In genomic region chr17:19753661-19754463, GRCh38 we compare ENCODE assay signal across 8 cellular contexts.
DNase-seq lines count a peak whose midpoint lies in the region; ATAC-seq and TF ChIP-seq lines count a peak whose summit lies in the region.

No MANE protein-coding gene starts in this region.

- POLR2A ChIA-PET in HEK293T (lab: Yijun Ruan, JAX): interaction anchor here (1.2 to 1.5 kb wide), 3 partner anchors 9 to 106 kb away, joined by 3 to 8 read pairs (median 4); partner anchors contain the start of gene ALDH3A2

- CTCF ChIA-PET in HEK293T (lab: Yijun Ruan, JAX): interaction anchor here (0.7 to 2.6 kb wide), 4 partner anchors 9 to 13 kb away, joined by 3 to 22 read pairs (median 5); no protein-coding TSS in a partner anchor

- peak; percentile 34 for DNase-seq in GM03348 (ENCODE audit: low spot score)
- DNase-seq in NCI-H748 treated with DMSO at 0.1 percent for 48 hours (lab: John Stamatoyannopoulos, UW): peak; percentile 31
- DNase-seq in epithelial cell of prostate (ENCODE audit: low read depth, low spot score): no peak
- DNase-seq in pons (ENCODE audit: low spot score): peak; percentile 79
- no peak for DNase-seq in HEK293T (ENCODE audit: extremely low spot score)
- no peak for DNase-seq in activated T-cell treated with anti-CD3 and anti-CD28 coated beads, Interleukin-2, amount 50 U/mL, for 48 hours
- no peak for DNase-seq in activated T-cell treated with anti-CD3 and anti-CD28 coated beads for 4 hours

- no peak for ATAC-seq in HG02840 (IDR thresholded peaks at IDR 0.05; ENCODE audit: low FRiP score, unreplicated experiment)

- peak overlapping the region; percentile 99 for H3K27ac ChIP-seq in epithelial cell of prostate

TF ChIP-seq in HEK293T, 16 proteins besides CTCF, POLR2A, EP300 and RAD21:
- TF ChIP-seq ELF4 (IDR thresholded peaks at IDR 0.05) (no peak), FOXK2 (IDR thresholded peaks at IDR 0.05) (no peak), ARNT (IDR thresholded peaks at IDR 0.05) (no peak), FOXM1 (IDR thresholded peaks at IDR 0.05; ENCODE audit: borderline replicate concordance) (no peak), HDGF (IDR thresholded peaks at IDR 0.05; ENCODE audit: borderline replicate concordance) (no peak), TARDBP (IDR thresholded peaks at IDR 0.05) (no peak), LEF1 (IDR thresholded peaks at IDR 0.05; ENCODE audit: borderline replicate concordance) (no peak), L3MBTL2 (conservative IDR thresholded peaks at IDR 0.05) (no peak), BHLHE40 (IDR thresholded peaks at IDR 0.05; ENCODE audit: borderline replicate concordance) (no peak), NFRKB (IDR thresholded peaks at IDR 0.05) (no peak), ZNF384 (IDR thresholded peaks at IDR 0.05) (no peak)
- TF ChIP-seq, protein P1, sequence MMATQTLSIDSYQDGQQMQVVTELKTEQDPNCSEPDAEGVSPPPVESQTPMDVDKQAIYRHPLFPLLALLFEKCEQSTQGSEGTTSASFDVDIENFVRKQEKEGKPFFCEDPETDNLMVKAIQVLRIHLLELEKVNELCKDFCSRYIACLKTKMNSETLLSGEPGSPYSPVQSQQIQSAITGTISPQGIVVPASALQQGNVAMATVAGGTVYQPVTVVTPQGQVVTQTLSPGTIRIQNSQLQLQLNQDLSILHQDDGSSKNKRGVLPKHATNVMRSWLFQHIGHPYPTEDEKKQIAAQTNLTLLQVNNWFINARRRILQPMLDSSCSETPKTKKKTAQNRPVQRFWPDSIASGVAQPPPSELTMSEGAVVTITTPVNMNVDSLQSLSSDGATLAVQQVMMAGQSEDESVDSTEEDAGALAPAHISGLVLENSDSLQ (IDR thresholded peaks at IDR 0.05): no peak

Comparison
In these comparisons a context has a peak if more than half of its experiments do, and no peak if none do; other contexts are left out.
1. DNase-seq: peak in GM03348 (single experiment), NCI-H748 treated with DMSO at 0.1 percent for 48 hours (single experiment) and pons (single experiment); none in epithelial cell of prostate (single experiment), HEK293T (single experiment), activated T-cell treated with anti-CD3 and anti-CD28 coated beads, Interleukin-2, amount 50 U/mL, for 48 hours (0 of 2) and activated T-cell treated with anti-CD3 and anti-CD28 coated beads for 4 hours (single experiment).